ENCODE assay signal across 10 cellular contexts in genomic region chr18:44682871-44683221, GRCh38. TPM values are rescaled to one million over a fixed set of nuclear protein-coding genes. Genes with fewer than 3 reads are reported as not detected.
DNase-seq lines count a peak whose midpoint lies in the region; ATAC-seq and TF ChIP-seq lines count a peak whose summit lies in the region.
"Had no signal": no experiment of that assay in that cellular context is flagged by ENCODE, and none has a peak within 500 bp of the region (broad histone marks: within the 10 kb centered on the region; RNA-seq: fewer than 3 reads in every experiment).

No MANE protein-coding gene starts in this region.

- H3K4me3 ChIP-seq in right atrium auricular region (peak overlapping the region in 1 of 2 donors; percentile 79), SJCRH30 (peak overlapping the region; percentile 88)
- H3K4me3 ChIP-seq: SK-N-MC had no signal

- intact Hi-C loops in Right ventricle myocardium superior (cut with DNase I), result loop anchor here (5.0 to 10.0 kb wide), 2 partner anchors 212 to 529 kb away; no protein-coding TSS in a partner anchor

- H3K27ac ChIP-seq in right atrium auricular region (peak overlapping the region; percentile 39 to 87), SJCRH30 (peak overlapping the region; percentile 14)
- H3K27ac ChIP-seq: SK-N-MC had no signal

- no peaks in the 10 kb centered on the region for H3K36me3 ChIP-seq in right atrium auricular region
- H3K36me3 ChIP-seq in SJCRH30, result no peaks in the 10 kb centered on the region

- H3K9me3 ChIP-seq in right atrium auricular region (no peaks in the 10 kb centered on the region), SJCRH30 (replicated peaks) (no peaks in the 10 kb centered on the region)

- no peak for DNase-seq in right atrium auricular region (ENCODE audit: low spot score)
- no peak for DNase-seq in Right ventricle myocardium superior
- DNase-seq in SJCRH30, result peak; percentile 40 to 64
- DNase-seq in islet precursor cell, result peak; percentile 80
- no peak for DNase-seq in HCEC 1CT
- DNase-seq in ureter (ENCODE audit: low spot score), result no peak
- no peak for DNase-seq in nucleus accumbens (lab: John Stamatoyannopoulos, UW)
- DNase-seq: AML-193 had no signal

- ATAC-seq in Right ventricle myocardium superior (ENCODE audit: poor library complexity) (no peak), HG03280 (IDR thresholded peaks at IDR 0.05; ENCODE audit: unreplicated experiment) (no peak)

- H3K4me1 ChIP-seq in right atrium auricular region (peaks cover 0 to 28% of the 10 kb centered on the region in 2 donors), SJCRH30 (peaks cover 5% of the 10 kb centered on the region)

- TF ChIP-seq CTCF in right atrium auricular region (IDR thresholded peaks at IDR 0.05), result no peak

- H3K27me3 ChIP-seq in right atrium auricular region, result no peaks in the 10 kb centered on the region
- H3K27me3 ChIP-seq in SJCRH30, result no peaks in the 10 kb centered on the region

RNA-seq across cellular contexts. Expression of gene SETBP1, which starts 2.2 kb away (rescaled TPM):
- total RNA-seq in right atrium auricular region, result 10 to 100 TPM in 1 of 2 donors, 1 to 10 TPM in 1; 7.8 to 13.4 TPM
- 6.3 TPM for total RNA-seq in Right ventricle myocardium superior
- total RNA-seq in SJCRH30 (2014; rRNA removed; shearing (Covaris generic)), result 10.5 and 11.9 TPM in 2 replicates
- 51.0 TPM for total RNA-seq in ureter

Comparison
In these comparisons a context has a peak if more than half of its experiments do, and no peak if none do; other contexts are left out.
1. DNase-seq: peak in SJCRH30 (2 of 2) and islet precursor cell (single experiment); none in right atrium auricular region (single experiment), Right ventricle myocardium superior (single experiment), HCEC 1CT (single experiment), ureter (single experiment) and nucleus accumbens (0 of 56).